In the genomic region with DNA sequence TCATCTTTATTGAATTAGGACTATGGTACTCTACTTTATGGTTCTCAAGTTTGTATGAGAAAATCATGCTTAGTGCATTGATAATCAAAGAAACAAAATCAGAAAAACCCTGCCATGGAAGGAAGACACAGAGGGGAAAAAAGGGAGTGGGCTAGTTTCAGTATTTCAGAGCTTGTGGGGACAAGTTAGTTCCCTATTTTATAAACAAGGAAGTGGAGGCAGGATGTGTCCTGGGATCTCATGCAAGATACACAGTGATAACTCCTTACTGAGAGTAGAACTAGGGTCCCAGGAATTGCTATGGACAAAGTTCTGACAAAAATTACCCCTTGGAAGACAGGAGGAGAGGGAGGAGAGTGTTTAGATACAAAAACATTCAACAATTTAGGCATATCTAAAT, we compare ENCODE assay signal across 21 cellular contexts.
"Had no signal": no experiment of that assay in that cellular context is flagged by ENCODE, and none has a peak within 500 bp of the region (broad histone marks: within the 10 kb centered on the region; RNA-seq: fewer than 3 reads in every experiment).

No MANE protein-coding gene starts in this region.

- H3K4me1 ChIP-seq: foreskin keratinocyte, left ventricle myocardium inferior, lower lobe of right lung, right atrium auricular region, stomach had no signal

- H3K4me3 Mint-ChIP-seq: memory B cell, mesothelial cell of epicardium, natural killer cell, neural crest cell had no signal

- H3K36me3 Mint-ChIP-seq: memory B cell, mesothelial cell of epicardium, natural killer cell had no signal

- H3K4me1 Mint-ChIP-seq: memory B cell, mesothelial cell of epicardium, natural killer cell, neural crest cell had no signal

- H3K27me3 ChIP-seq: foreskin keratinocyte, hepatocyte, ovary, right atrium auricular region, stomach had no signal

- H3K4me2 ChIP-seq: hepatocyte had no signal

- H3K36me3 ChIP-seq: left ventricle myocardium inferior, lower lobe of right lung, ovary, right atrium auricular region, stomach had no signal

- H3K27ac Mint-ChIP-seq: memory B cell, mesothelial cell of epicardium, natural killer cell had no signal

- H3K79me2 ChIP-seq: hepatocyte had no signal

- DNase-seq: dermis blood vessel endothelial cell; erythroblast; foreskin keratinocyte; head of caudate nucleus; kidney; left cardiac atrium; left ventricle myocardium inferior; lower lobe of right lung; natural killer cell; ovary; small intestine; stimulated activated CD4-positive, alpha-beta T cell treated with anti-CD3 and anti-CD28 coated beads, Interleukin-12 subunit alpha, Interleukin-12 subunit beta, amount 100 ng/mL, for 4 hours; stimulated activated naive CD4-positive, alpha-beta T cell; stomach; substantia nigra; trophoblast cell had no signal

- H3K9me3 Mint-ChIP-seq: memory B cell, natural killer cell had no signal

- ATAC-seq: foreskin keratinocyte, left cardiac atrium, natural killer cell had no signal

- H2AFZ ChIP-seq: hepatocyte had no signal

- H3K4me3 ChIP-seq: hepatocyte, left ventricle myocardium inferior, lower lobe of right lung, ovary, right atrium auricular region, stomach had no signal

- H3K9me3 ChIP-seq: left ventricle myocardium inferior, lower lobe of right lung, ovary, right atrium auricular region, stomach had no signal

- H3K27ac ChIP-seq: foreskin keratinocyte, hepatocyte, left ventricle myocardium inferior, lower lobe of right lung, ovary, right atrium auricular region, stomach had no signal
